Comparison of ENCODE assay signal across 1 cellular context in the genomic region with DNA sequence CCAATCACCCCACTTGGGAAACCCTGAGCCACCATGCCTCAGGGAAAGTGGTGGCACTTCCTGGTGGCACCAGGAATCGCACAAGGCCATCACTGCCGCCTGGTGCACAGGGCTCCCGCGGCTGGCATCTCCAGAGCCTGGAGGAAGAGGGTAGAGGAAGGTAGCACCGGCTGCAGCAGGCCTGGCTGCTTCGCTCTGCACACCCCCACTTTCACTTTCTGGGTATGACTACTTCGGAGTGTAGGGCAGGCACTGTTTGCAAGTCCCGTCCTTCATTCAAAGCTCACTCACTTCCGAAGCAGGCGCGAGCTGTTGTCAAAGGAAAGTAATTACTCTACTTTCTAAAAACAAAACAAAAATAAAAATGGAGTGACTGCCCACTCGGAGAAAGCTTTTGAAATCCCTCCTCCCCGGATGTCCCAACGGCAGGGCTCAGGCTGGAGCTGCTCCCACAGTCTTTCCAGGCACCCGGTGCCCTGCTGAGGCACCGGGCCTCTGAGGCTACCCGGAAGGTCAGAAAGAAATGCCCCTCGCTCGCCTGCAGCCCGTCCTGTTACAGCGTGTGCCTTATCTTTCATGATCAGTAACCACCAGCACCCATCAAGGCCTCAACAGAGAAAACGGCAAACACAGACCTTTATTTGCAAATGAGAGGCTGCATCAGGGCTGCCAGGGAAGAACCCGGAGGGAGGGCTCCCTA.
TF ChIP-seq lines count a peak whose summit lies in the region.

No MANE protein-coding gene starts in this region.

TF ChIP-seq in H1, 55 proteins besides CTCF, POLR2A, EP300 and RAD21:
- TF ChIP-seq EZH2 (IDR thresholded peaks at IDR 0.05; ENCODE audit: low read depth, low read length, severe bottlenecking) (no peak), KDM5A (IDR thresholded peaks at IDR 0.05; ENCODE audit: low read length) (no peak), GTF2F1 (IDR thresholded peaks at IDR 0.05; ENCODE audit: borderline replicate concordance, low read depth, low read length) (no peak), TAF1 (IDR thresholded peaks at IDR 0.05; ENCODE audit: low read depth, low read length) (0 out of 2 replicates have a peak, but pooled peaks have one; percentile 2)
